1 cellular context compared by ENCODE assay signal in the genomic region with DNA sequence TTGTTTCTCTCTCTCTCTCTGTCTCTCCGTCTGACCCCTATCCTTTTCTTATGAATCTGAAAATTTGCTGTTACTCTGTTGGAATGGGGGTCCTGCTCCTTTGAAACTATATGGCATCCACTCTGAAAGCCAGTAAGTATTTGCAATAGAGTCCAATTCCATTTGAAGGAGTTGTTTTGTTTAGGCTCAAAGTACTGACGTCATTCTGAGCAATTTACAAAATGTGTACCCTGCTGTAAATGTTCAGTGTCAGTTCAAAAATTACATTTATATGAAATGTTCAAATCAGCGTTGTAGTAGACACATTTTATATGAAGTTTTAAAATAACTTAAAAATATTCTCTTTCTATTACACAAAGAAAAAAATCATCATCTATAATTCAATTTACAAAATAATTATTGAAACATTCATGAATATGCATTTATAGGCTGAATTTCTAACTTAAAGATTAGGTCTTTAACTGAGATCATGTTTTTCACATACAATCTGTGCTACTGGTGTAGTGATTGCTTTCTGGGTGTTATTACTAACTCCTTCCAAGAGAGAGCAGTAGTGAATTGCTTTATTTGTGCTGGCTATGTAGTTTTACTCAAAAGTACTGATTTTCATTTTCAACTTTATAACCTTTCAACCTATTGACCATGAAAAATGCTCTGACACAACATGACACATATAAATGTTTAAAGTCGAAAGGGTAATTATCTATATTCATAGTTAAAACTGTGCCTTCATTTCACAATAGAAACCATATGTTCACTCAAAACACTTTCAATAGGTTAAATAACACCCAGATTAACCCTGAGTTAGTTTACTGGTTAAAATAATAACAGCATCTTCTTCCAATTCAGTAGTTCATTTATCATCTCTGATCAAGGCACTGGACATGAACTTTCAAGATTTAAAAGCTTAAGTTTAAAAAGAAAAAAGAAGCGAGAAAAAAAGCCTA.
TF ChIP-seq lines count a peak whose summit lies in the region.

No MANE protein-coding gene starts in this region.

TF ChIP-seq in Ishikawa, 13 proteins besides CTCF, POLR2A, EP300 and RAD21 (continued from another document):
- TF ChIP-seq, protein P1, sequence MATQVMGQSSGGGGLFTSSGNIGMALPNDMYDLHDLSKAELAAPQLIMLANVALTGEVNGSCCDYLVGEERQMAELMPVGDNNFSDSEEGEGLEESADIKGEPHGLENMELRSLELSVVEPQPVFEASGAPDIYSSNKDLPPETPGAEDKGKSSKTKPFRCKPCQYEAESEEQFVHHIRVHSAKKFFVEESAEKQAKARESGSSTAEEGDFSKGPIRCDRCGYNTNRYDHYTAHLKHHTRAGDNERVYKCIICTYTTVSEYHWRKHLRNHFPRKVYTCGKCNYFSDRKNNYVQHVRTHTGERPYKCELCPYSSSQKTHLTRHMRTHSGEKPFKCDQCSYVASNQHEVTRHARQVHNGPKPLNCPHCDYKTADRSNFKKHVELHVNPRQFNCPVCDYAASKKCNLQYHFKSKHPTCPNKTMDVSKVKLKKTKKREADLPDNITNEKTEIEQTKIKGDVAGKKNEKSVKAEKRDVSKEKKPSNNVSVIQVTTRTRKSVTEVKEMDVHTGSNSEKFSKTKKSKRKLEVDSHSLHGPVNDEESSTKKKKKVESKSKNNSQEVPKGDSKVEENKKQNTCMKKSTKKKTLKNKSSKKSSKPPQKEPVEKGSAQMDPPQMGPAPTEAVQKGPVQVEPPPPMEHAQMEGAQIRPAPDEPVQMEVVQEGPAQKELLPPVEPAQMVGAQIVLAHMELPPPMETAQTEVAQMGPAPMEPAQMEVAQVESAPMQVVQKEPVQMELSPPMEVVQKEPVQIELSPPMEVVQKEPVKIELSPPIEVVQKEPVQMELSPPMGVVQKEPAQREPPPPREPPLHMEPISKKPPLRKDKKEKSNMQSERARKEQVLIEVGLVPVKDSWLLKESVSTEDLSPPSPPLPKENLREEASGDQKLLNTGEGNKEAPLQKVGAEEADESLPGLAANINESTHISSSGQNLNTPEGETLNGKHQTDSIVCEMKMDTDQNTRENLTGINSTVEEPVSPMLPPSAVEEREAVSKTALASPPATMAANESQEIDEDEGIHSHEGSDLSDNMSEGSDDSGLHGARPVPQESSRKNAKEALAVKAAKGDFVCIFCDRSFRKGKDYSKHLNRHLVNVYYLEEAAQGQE (IDR thresholded peaks at IDR 0.05; ENCODE audit: low read depth) = no peak
- TF ChIP-seq ZBTB7A (IDR thresholded peaks at IDR 0.05; ENCODE audit: low read depth) = no peak
- TF ChIP-seq TAF1 (IDR thresholded peaks at IDR 0.05; ENCODE audit: low read depth) = no peak
- TF ChIP-seq TEAD4 (IDR thresholded peaks at IDR 0.05) = no peak
- TF ChIP-seq EGR1 (IDR thresholded peaks at IDR 0.05) = no peak
TF ChIP-seq in Ishikawa: peak in this region for 0.
